Comparison of ENCODE assay signal across 1 cellular context in genomic region chr9:112047538-112048066, GRCh38.
TF ChIP-seq lines count a peak whose summit lies in the region.

No MANE protein-coding gene starts in this region.

TF ChIP-seq in HEK293T, 16 proteins besides CTCF, POLR2A, EP300 and RAD21:
- no peak for TF ChIP-seq ELF4 (IDR thresholded peaks at IDR 0.05)
- TF ChIP-seq NFRKB (IDR thresholded peaks at IDR 0.05): no peak
- no peak for TF ChIP-seq FOXA1 (IDR thresholded peaks at IDR 0.05)
- no peak for TF ChIP-seq ZNF384 (IDR thresholded peaks at IDR 0.05)
- no peak for TF ChIP-seq FOXM1 (IDR thresholded peaks at IDR 0.05; ENCODE audit: borderline replicate concordance)
